Comparison of ENCODE assay signal across 26 cellular contexts in genomic region chr2:76296400-76296799, GRCh38.
"Had no signal": no experiment of that assay in that cellular context is flagged by ENCODE, and none has a peak within 500 bp of the region (broad histone marks: within the 10 kb centered on the region; RNA-seq: fewer than 3 reads in every experiment).

No MANE protein-coding gene starts in this region.

- H3K27me3 ChIP-seq: ascending aorta, body of pancreas, breast epithelium, SJCRH30 had no signal

- H3K4me3 Mint-ChIP-seq: activated CD4-positive, alpha-beta T cell treated with anti-CD3 and anti-CD28 coated beads, Interleukin-2, amount 10 ng/mL, durations not matched to agents 24 days and 14 days; activated CD8-positive, alpha-beta T cell treated with anti-CD3 and anti-CD28 coated beads for 36 hours; activated naive CD4-positive, alpha-beta T cell treated with anti-CD3 and anti-CD28 coated beads, Interleukin-2, amount 50 U/mL, for 24 hours; activated naive CD8-positive, alpha-beta T cell treated with anti-CD3 and anti-CD28 coated beads, Interleukin-2, amount 10 ng/mL, durations not matched to agents 7 days and 5 days; activated T-cell treated with anti-CD3 and anti-CD28 coated beads, Interleukin-2, amount 50 U/mL, for 72 hours; activated T-helper 17 cell treated with anti-CD3 and anti-CD28 coated beads, Interleukin-2, amount 50 U/mL, for 72 hours; T-helper 1 cell treated with Interleukin-12 subunit alpha and Interleukin-12 subunit beta and Interleukin-4 antibody, amounts not matched to agents 30 μg/mL and 1 μg/mL, for 36 hours; T-helper 2 cell treated with Interferon-gamma antibody and Interleukin-4, amounts not matched to agents 5 μg/mL and 100 μg/mL, for 36 hours had no signal

- H3K4me1 ChIP-seq: ascending aorta, body of pancreas, breast epithelium, SJCRH30 had no signal

- H3K4me3 ChIP-seq: ascending aorta, body of pancreas, breast epithelium, SJCRH30, SK-N-MC had no signal

- ATAC-seq: activated CD8-positive, alpha-beta T cell treated with anti-CD3 and anti-CD28 coated beads for 36 hours; activated T-cell treated with anti-CD3 and anti-CD28 coated beads, Interleukin-2, amount 50 U/mL, for 72 hours; activated T-helper 17 cell treated with anti-CD3 and anti-CD28 coated beads, Interleukin-2, amount 50 U/mL, for 72 hours; body of pancreas had no signal

- H3K27ac ChIP-seq: ascending aorta, body of pancreas, breast epithelium, SJCRH30, SK-N-MC had no signal

- H3K27me3 Mint-ChIP-seq: activated CD4-positive, alpha-beta T cell treated with anti-CD3 and anti-CD28 coated beads, Interleukin-2, amount 10 ng/mL, durations not matched to agents 24 days and 14 days; activated CD8-positive, alpha-beta T cell treated with anti-CD3 and anti-CD28 coated beads for 36 hours; activated naive CD4-positive, alpha-beta T cell treated with anti-CD3 and anti-CD28 coated beads, Interleukin-2, amount 50 U/mL, for 24 hours; activated naive CD8-positive, alpha-beta T cell treated with anti-CD3 and anti-CD28 coated beads, Interleukin-2, amount 10 ng/mL, durations not matched to agents 7 days and 5 days; activated T-helper 17 cell treated with anti-CD3 and anti-CD28 coated beads, Interleukin-2, amount 50 U/mL, for 72 hours had no signal

- H3K9me3 Mint-ChIP-seq: activated CD4-positive, alpha-beta T cell treated with anti-CD3 and anti-CD28 coated beads, Interleukin-2, amount 10 ng/mL, durations not matched to agents 24 days and 14 days; activated naive CD4-positive, alpha-beta T cell treated with anti-CD3 and anti-CD28 coated beads, Interleukin-2, amount 50 U/mL, for 24 hours; T-helper 1 cell treated with Interleukin-12 subunit alpha and Interleukin-12 subunit beta and Interleukin-4 antibody, amounts not matched to agents 30 μg/mL and 1 μg/mL, for 36 hours; T-helper 2 cell treated with Interferon-gamma antibody and Interleukin-4, amounts not matched to agents 5 μg/mL and 100 μg/mL, for 36 hours had no signal

- H3K27ac Mint-ChIP-seq: activated CD4-positive, alpha-beta T cell treated with anti-CD3 and anti-CD28 coated beads, Interleukin-2, amount 10 ng/mL, durations not matched to agents 24 days and 14 days; activated CD8-positive, alpha-beta T cell treated with anti-CD3 and anti-CD28 coated beads for 36 hours; activated naive CD4-positive, alpha-beta T cell treated with anti-CD3 and anti-CD28 coated beads, Interleukin-2, amount 50 U/mL, for 24 hours; activated naive CD8-positive, alpha-beta T cell treated with anti-CD3 and anti-CD28 coated beads, Interleukin-2, amount 10 ng/mL, durations not matched to agents 7 days and 5 days; activated T-cell treated with anti-CD3 and anti-CD28 coated beads, Interleukin-2, amount 50 U/mL, for 72 hours; activated T-helper 17 cell treated with anti-CD3 and anti-CD28 coated beads, Interleukin-2, amount 50 U/mL, for 72 hours; T-helper 1 cell treated with Interleukin-12 subunit alpha and Interleukin-12 subunit beta and Interleukin-4 antibody, amounts not matched to agents 30 μg/mL and 1 μg/mL, for 36 hours; T-helper 2 cell treated with Interferon-gamma antibody and Interleukin-4, amounts not matched to agents 5 μg/mL and 100 μg/mL, for 36 hours had no signal

- H3K9me3 ChIP-seq: ascending aorta, body of pancreas, breast epithelium, SJCRH30 had no signal

- H3K4me1 Mint-ChIP-seq: activated CD4-positive, alpha-beta T cell treated with anti-CD3 and anti-CD28 coated beads, Interleukin-2, amount 10 ng/mL, durations not matched to agents 24 days and 14 days; activated naive CD4-positive, alpha-beta T cell treated with anti-CD3 and anti-CD28 coated beads, Interleukin-2, amount 50 U/mL, for 24 hours; activated naive CD8-positive, alpha-beta T cell treated with anti-CD3 and anti-CD28 coated beads, Interleukin-2, amount 10 ng/mL, durations not matched to agents 7 days and 5 days; activated T-helper 17 cell treated with anti-CD3 and anti-CD28 coated beads, Interleukin-2, amount 50 U/mL, for 72 hours had no signal

- H3K36me3 ChIP-seq: ascending aorta, breast epithelium, SJCRH30 had no signal

- DNase-seq: activated CD4-positive, alpha-beta T cell treated with anti-CD3 and anti-CD28 coated beads, Interleukin-2, amount 10 ng/mL, durations not matched to agents 24 days and 14 days; activated CD4-positive, alpha-beta T cell treated with anti-CD3 and anti-CD28 coated beads, Interleukin-2, amount 50 U/mL, for 4 hours; activated CD8-positive, alpha-beta T cell treated with anti-CD3 and anti-CD28 coated beads for 36 hours; activated gamma-delta T cell; activated naive CD4-positive, alpha-beta T cell treated with Interleukin-2 at 50 U/mL for 16 hours; activated naive CD8-positive, alpha-beta T cell treated with anti-CD3 and anti-CD28 coated beads, Interleukin-2, amount 10 ng/mL, durations not matched to agents 7 days and 5 days; activated T-cell treated with anti-CD3 and anti-CD28 coated beads, Interleukin-2, amount 50 U/mL, for 1 hour; activated T-cell treated with anti-CD3 and anti-CD28 coated beads, Interleukin-2, amount 50 U/mL, for 72 hours; amygdala; body of pancreas; cerebellar nuclear complex; NCI-H1105; NCI-H1417 treated with DMSO at 0.1 percent for 48 hours; NCI-H2029; NCI-H345; NCI-H524 treated with DMSO at 0.1 percent for 48 hours; OCI-M1; SHP77; SJCRH30 had no signal

- H3K36me3 Mint-ChIP-seq: activated naive CD4-positive, alpha-beta T cell treated with anti-CD3 and anti-CD28 coated beads, Interleukin-2, amount 50 U/mL, for 24 hours; activated naive CD8-positive, alpha-beta T cell treated with anti-CD3 and anti-CD28 coated beads, Interleukin-2, amount 10 ng/mL, durations not matched to agents 7 days and 5 days had no signal
